1 cellular context compared by ENCODE assay signal in genomic region chr9:101307524-101308213, GRCh38.
TF ChIP-seq lines count a peak whose summit lies in the region.

No MANE protein-coding gene starts in this region.

TF ChIP-seq in SK-N-SH treated with all-trans-retinoic acid at 6 μM for 48 hours, 23 proteins besides CTCF, POLR2A, EP300 and RAD21 (continued from another document):
- TF ChIP-seq, protein P1, sequence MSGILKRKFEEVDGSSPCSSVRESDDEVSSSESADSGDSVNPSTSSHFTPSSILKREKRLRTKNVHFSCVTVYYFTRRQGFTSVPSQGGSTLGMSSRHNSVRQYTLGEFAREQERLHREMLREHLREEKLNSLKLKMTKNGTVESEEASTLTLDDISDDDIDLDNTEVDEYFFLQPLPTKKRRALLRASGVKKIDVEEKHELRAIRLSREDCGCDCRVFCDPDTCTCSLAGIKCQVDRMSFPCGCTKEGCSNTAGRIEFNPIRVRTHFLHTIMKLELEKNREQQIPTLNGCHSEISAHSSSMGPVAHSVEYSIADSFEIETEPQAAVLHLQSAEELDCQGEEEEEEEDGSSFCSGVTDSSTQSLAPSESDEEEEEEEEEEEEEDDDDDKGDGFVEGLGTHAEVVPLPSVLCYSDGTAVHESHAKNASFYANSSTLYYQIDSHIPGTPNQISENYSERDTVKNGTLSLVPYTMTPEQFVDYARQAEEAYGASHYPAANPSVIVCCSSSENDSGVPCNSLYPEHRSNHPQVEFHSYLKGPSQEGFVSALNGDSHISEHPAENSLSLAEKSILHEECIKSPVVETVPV (CRISPR knock-in tag; IDR thresholded peaks at IDR 0.05), result no peak
